ENCODE assay signal across 1 cellular context in the genomic region with DNA sequence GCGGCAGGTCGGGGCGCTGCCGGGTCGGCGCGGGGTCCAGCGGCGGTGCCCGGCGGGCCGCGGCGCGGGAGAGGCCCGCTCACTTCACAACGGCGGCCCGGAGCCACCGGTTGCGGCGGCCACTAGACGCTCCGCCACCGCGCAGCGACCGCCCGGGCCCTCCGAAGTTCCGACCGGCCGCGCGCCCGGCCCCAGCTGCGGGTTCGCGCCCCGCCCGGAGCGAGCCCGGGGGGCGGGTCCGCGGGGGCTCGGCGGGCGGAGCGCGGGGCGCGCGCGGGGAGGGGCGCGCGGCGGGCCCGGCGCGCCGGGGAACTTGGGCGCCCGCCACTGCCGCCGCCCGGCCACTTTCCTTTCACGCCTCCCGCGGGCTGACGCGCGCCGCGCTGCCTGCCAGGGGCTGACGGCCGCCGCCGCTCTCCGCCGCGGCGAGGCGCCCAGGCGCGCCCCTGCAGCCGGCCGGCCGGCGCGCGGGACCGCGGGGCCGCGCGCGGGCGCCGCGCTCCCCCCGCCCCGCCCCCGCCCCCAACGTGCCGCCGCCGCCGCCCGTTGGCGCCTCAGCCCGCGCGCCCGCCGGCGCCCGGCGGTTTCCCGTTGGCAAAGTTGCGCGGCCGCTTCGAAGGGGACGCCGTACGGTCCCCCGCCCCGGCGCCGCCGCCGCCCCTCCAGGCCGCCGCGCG.
A peak's percentile ranks its signal among the peaks of the same experiment; 100 is the strongest.
TF ChIP-seq lines count a peak whose summit lies in the region.

No MANE protein-coding gene starts in this region.

TF ChIP-seq in K562, 482 proteins besides CTCF, POLR2A, EP300 and RAD21 (continued from another document):
- TF ChIP-seq, protein P1, sequence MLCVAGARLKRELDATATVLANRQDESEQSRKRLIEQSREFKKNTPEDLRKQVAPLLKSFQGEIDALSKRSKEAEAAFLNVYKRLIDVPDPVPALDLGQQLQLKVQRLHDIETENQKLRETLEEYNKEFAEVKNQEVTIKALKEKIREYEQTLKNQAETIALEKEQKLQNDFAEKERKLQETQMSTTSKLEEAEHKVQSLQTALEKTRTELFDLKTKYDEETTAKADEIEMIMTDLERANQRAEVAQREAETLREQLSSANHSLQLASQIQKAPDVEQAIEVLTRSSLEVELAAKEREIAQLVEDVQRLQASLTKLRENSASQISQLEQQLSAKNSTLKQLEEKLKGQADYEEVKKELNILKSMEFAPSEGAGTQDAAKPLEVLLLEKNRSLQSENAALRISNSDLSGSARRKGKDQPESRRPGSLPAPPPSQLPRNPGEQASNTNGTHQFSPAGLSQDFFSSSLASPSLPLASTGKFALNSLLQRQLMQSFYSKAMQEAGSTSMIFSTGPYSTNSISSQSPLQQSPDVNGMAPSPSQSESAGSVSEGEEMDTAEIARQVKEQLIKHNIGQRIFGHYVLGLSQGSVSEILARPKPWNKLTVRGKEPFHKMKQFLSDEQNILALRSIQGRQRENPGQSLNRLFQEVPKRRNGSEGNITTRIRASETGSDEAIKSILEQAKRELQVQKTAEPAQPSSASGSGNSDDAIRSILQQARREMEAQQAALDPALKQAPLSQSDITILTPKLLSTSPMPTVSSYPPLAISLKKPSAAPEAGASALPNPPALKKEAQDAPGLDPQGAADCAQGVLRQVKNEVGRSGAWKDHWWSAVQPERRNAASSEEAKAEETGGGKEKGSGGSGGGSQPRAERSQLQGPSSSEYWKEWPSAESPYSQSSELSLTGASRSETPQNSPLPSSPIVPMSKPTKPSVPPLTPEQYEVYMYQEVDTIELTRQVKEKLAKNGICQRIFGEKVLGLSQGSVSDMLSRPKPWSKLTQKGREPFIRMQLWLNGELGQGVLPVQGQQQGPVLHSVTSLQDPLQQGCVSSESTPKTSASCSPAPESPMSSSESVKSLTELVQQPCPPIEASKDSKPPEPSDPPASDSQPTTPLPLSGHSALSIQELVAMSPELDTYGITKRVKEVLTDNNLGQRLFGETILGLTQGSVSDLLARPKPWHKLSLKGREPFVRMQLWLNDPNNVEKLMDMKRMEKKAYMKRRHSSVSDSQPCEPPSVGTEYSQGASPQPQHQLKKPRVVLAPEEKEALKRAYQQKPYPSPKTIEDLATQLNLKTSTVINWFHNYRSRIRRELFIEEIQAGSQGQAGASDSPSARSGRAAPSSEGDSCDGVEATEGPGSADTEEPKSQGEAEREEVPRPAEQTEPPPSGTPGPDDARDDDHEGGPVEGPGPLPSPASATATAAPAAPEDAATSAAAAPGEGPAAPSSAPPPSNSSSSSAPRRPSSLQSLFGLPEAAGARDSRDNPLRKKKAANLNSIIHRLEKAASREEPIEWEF (CRISPR knock-in tag; IDR thresholded peaks at IDR 0.05) = no peak
- no peak for TF ChIP-seq ATF7 (IDR thresholded peaks at IDR 0.05)
- TF ChIP-seq, protein P2, sequence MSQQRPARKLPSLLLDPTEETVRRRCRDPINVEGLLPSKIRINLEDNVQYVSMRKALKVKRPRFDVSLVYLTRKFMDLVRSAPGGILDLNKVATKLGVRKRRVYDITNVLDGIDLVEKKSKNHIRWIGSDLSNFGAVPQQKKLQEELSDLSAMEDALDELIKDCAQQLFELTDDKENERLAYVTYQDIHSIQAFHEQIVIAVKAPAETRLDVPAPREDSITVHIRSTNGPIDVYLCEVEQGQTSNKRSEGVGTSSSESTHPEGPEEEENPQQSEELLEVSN (IDR thresholded peaks at IDR 0.05; ENCODE audit: borderline replicate concordance in 1 of 2, extremely low read depth in 1 of 2, insufficient read depth in 1 of 2, insufficient read length in 1 of 2, low read depth in 1 of 2, low read length in 1 of 2, poor library complexity in 1 of 2, severe bottlenecking in 1 of 2) = peak in 1 of 2 experiments; percentile 57
